8 cellular contexts compared by ENCODE assay signal in genomic region chr11:111531687-111532364, GRCh38.
DNase-seq lines count a peak whose midpoint lies in the region; ATAC-seq and TF ChIP-seq lines count a peak whose summit lies in the region.

No MANE protein-coding gene starts in this region.

- no peaks in the 10 kb centered on the region for H3K9me3 ChIP-seq in RWPE2 (ENCODE audit: severe bottlenecking)

- H3K4me1 ChIP-seq in RWPE2 (ENCODE audit: insufficient read depth, poor library complexity, severe bottlenecking) = peaks cover 25% of the 10 kb centered on the region

- ATAC-seq in HG02763 (IDR thresholded peaks at IDR 0.05; ENCODE audit: unreplicated experiment) = peak; percentile 47
- peak; percentile 100 for ATAC-seq in RWPE2 (ENCODE audit: low read depth)
- no peak for ATAC-seq in GM21367 (IDR thresholded peaks at IDR 0.05; ENCODE audit: unreplicated experiment)

- peak overlapping the region; percentile 66 for H3K27ac ChIP-seq in RWPE2 (ENCODE audit: poor library complexity, severe bottlenecking)

- CTCF ChIA-PET in GM10248 (lab: Yijun Ruan, JAX) = interaction anchor here (0.6 to 1.5 kb wide), 5 partner anchors 9 to 86 kb away, joined by 3 to 4 read pairs (median 3); no protein-coding TSS in a partner anchor

- TF ChIP-seq CTCF in GM10248 (IDR thresholded peaks at IDR 0.05; ENCODE audit: control extremely low read depth, extremely low read depth, low read depth, missing control alignments) = no peak
- no peak for TF ChIP-seq CTCF in RWPE2 (IDR thresholded peaks at IDR 0.05; ENCODE audit: poor library complexity, severe bottlenecking)
- no peak for TF ChIP-seq CTCF in astrocyte of the spinal cord (IDR thresholded peaks at IDR 0.05; ENCODE audit: low read depth, low read length)

- DNase-seq in GM10248 (ENCODE audit: extremely low spot score) = peak; percentile 55
- DNase-seq in RWPE2 (ENCODE audit: low spot score) = peak; percentile 80
- peak; percentile 89 for DNase-seq in astrocyte of the spinal cord (ENCODE audit: low read depth, low spot score)
- peak; percentile 56 for DNase-seq in smooth muscle cell of the brain vasculature (ENCODE audit: low read depth, low spot score)
- DNase-seq in NCI-H748 (lab: John Stamatoyannopoulos, UW; ENCODE audit: unreplicated experiment) = no peak
- DNase-seq in DMS153 treated with DMSO at 0.1 percent for 48 hours (lab: John Stamatoyannopoulos, UW; ENCODE audit: unreplicated experiment) = no peak

- H3K4me3 ChIP-seq in RWPE2 (ENCODE audit: severe bottlenecking) (no peak overlapping the region), astrocyte of the spinal cord (ENCODE audit: low read depth, low read length) (no peak overlapping the region)

- no peaks in the 10 kb centered on the region for H3K36me3 ChIP-seq in RWPE2 (ENCODE audit: low read depth)

- POLR2A ChIA-PET in GM10248 (lab: Yijun Ruan, JAX) = no interaction called here

- H3K27me3 ChIP-seq in RWPE2 (ENCODE audit: insufficient read depth, poor library complexity, severe bottlenecking) = no peaks in the 10 kb centered on the region

- in situ Hi-C loops in astrocyte of the spinal cord (cut with HindIII; ENCODE audit: low sequenced_read_pairs) = no loop called here

Comparison
In these comparisons a context has a peak if more than half of its experiments do, and no peak if none do; other contexts are left out.
1. DNase-seq: peak in GM10248 (single experiment), RWPE2 (single experiment), astrocyte of the spinal cord (single experiment) and smooth muscle cell of the brain vasculature (single experiment); none in NCI-H748 (single experiment) and DMS153 treated with DMSO at 0.1 percent for 48 hours (single experiment).